Comparison of ENCODE assay signal across 1 cellular context in the genomic region with DNA sequence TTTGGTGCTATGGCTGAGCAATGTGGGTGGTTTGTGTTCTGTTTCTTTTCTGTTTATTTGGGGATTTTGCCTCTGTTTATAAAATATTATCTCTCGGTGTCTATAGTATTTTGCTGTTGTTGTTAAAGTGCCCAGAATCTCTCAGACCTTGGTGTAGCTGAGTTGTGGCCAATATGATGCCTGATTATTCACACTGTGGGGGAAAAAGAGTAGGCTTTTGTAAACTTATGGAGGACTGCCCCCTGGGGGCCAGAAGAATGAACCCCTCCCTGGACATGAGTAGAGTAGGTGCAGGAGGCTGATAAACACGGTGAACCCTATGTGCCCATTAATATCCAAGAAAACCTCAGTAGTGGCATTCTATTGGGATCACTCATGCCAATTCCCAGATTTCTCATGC.
TF ChIP-seq lines count a peak whose summit lies in the region.

No MANE protein-coding gene starts in this region.

TF ChIP-seq in K562, 482 proteins besides CTCF, POLR2A, EP300 and RAD21:
- TF ChIP-seq NR2F6 (CRISPR knock-in tag; IDR thresholded peaks at IDR 0.05) = no peak
- TF ChIP-seq ZNF695 (CRISPR knock-in tag; IDR thresholded peaks at IDR 0.05) = no peak
